In the genomic region with DNA sequence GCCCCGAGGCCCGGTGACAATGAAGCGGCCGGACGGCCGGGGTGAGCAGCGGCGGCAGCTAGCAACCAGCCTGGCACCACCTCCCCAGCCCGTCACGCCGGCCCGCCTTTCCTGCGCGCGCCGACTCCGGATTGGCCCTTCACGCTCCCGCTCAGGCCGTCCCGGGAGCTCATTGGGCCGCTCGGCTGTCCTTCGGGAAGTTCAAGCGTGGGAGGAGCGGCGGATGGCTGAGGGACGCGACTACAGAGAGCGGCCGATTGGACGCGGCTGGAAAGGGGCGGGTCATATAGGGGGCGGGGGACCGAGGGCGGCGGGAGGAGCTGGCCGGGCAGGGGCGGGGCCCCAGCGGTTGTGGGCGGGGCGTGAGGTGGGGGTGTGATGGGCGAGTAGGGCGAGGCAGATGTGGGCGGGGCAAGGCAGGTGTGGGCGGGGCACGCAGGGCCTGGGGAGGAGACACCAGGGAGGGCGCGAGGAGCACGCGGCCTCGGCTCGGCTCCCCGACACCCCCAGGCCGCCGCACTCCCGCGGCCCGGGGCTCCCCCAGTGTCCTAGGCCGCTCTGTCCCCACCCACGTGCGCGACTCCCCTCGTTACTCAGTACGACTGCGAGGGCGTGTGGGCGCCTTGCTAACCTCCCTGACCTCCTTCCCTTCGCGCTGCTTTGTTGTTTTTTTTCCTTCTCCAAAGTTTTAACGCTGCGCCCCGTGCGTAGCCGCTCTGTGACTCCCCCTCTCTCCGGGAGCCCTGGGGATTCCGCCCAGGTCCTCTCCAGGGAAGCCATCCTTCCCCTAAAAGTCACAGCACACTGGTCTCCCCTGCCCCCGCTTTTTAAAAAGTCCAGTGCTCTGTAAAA, we compare ENCODE assay signal across 1 cellular context.
TF ChIP-seq lines count a peak whose summit lies in the region.

TSS of gene CEP131 (minus strand) at position 60 of the 852 bp plus-strand sequence. CDS start 2,909 bp downstream, outside the sequence.

TF ChIP-seq in K562, 482 proteins besides CTCF, POLR2A, EP300 and RAD21 (continued from another document and continues in another):
- TF ChIP-seq, protein P1, sequence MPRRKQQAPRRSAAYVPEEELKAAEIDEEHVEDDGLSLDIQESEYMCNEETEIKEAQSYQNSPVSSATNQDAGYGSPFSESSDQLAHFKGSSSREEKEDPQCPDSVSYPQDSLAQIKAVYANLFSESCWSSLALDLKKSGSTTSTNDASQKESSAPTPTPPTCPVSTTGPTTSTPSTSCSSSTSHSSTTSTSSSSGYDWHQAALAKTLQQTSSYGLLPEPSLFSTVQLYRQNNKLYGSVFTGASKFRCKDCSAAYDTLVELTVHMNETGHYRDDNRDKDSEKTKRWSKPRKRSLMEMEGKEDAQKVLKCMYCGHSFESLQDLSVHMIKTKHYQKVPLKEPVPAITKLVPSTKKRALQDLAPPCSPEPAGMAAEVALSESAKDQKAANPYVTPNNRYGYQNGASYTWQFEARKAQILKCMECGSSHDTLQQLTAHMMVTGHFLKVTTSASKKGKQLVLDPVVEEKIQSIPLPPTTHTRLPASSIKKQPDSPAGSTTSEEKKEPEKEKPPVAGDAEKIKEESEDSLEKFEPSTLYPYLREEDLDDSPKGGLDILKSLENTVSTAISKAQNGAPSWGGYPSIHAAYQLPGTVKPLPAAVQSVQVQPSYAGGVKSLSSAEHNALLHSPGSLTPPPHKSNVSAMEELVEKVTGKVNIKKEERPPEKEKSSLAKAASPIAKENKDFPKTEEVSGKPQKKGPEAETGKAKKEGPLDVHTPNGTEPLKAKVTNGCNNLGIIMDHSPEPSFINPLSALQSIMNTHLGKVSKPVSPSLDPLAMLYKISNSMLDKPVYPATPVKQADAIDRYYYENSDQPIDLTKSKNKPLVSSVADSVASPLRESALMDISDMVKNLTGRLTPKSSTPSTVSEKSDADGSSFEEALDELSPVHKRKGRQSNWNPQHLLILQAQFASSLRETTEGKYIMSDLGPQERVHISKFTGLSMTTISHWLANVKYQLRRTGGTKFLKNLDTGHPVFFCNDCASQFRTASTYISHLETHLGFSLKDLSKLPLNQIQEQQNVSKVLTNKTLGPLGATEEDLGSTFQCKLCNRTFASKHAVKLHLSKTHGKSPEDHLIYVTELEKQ (CRISPR knock-in tag; IDR thresholded peaks at IDR 0.05): no peak
- no peak for TF ChIP-seq ZNF124 (CRISPR knock-in tag; IDR thresholded peaks at IDR 0.05)
- no peak for TF ChIP-seq GTF2F1 (IDR thresholded peaks at IDR 0.05; ENCODE audit: low read depth, low read length)
- no peak for TF ChIP-seq NFIC (IDR thresholded peaks at IDR 0.05)
- TF ChIP-seq PHTF2 (CRISPR knock-in tag; IDR thresholded peaks at IDR 0.05): no peak
- TF ChIP-seq, protein P2, sequence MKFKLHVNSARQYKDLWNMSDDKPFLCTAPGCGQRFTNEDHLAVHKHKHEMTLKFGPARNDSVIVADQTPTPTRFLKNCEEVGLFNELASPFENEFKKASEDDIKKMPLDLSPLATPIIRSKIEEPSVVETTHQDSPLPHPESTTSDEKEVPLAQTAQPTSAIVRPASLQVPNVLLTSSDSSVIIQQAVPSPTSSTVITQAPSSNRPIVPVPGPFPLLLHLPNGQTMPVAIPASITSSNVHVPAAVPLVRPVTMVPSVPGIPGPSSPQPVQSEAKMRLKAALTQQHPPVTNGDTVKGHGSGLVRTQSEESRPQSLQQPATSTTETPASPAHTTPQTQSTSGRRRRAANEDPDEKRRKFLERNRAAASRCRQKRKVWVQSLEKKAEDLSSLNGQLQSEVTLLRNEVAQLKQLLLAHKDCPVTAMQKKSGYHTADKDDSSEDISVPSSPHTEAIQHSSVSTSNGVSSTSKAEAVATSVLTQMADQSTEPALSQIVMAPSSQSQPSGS (CRISPR knock-in tag; IDR thresholded peaks at IDR 0.05): no peak
- peak; percentile 97 for TF ChIP-seq FOS (IDR thresholded peaks at IDR 0.05; ENCODE audit: extremely low read depth, insufficient read length)
- TF ChIP-seq E2F6 (IDR thresholded peaks at IDR 0.05; ENCODE audit: borderline replicate concordance in 1 of 2, extremely low read depth in 1 of 2, insufficient read depth in 1 of 2, insufficient read length in 1 of 2, low read depth in 1 of 2, low read length in 1 of 2, poor library complexity in 1 of 2, severe bottlenecking in 1 of 2): peak; percentile 96 to 98
- no peak for TF ChIP-seq ZNF609 (CRISPR knock-in tag; IDR thresholded peaks at IDR 0.05; ENCODE audit: borderline replicate concordance)
- no peak for TF ChIP-seq EHMT2 (IDR thresholded peaks at IDR 0.05)
- TF ChIP-seq, protein P3, sequence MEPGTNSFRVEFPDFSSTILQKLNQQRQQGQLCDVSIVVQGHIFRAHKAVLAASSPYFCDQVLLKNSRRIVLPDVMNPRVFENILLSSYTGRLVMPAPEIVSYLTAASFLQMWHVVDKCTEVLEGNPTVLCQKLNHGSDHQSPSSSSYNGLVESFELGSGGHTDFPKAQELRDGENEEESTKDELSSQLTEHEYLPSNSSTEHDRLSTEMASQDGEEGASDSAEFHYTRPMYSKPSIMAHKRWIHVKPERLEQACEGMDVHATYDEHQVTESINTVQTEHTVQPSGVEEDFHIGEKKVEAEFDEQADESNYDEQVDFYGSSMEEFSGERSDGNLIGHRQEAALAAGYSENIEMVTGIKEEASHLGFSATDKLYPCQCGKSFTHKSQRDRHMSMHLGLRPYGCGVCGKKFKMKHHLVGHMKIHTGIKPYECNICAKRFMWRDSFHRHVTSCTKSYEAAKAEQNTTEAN (CRISPR knock-in tag; IDR thresholded peaks at IDR 0.05): no peak
- no peak for TF ChIP-seq NFIX (CRISPR knock-in tag; IDR thresholded peaks at IDR 0.05; ENCODE audit: low read depth)
- no peak for TF ChIP-seq ARHGAP35 (IDR thresholded peaks at IDR 0.05; ENCODE audit: partially characterized antibody)
- peak; percentile 38; the same call in 1 of the 2 replicates for TF ChIP-seq BRD4 (IDR thresholded peaks at IDR 0.05)
- TF ChIP-seq, protein P4, sequence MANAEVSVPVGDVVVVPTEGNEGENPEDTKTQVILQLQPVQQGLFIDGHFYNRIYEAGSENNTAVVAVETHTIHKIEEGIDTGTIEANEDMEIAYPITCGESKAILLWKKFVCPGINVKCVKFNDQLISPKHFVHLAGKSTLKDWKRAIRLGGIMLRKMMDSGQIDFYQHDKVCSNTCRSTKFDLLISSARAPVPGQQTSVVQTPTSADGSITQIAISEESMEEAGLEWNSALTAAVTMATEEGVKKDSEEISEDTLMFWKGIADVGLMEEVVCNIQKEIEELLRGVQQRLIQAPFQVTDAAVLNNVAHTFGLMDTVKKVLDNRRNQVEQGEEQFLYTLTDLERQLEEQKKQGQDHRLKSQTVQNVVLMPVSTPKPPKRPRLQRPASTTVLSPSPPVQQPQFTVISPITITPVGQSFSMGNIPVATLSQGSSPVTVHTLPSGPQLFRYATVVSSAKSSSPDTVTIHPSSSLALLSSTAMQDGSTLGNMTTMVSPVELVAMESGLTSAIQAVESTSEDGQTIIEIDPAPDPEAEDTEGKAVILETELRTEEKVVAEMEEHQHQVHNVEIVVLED (CRISPR knock-in tag; IDR thresholded peaks at IDR 0.05): peak; percentile 70; the same call in 1 of the 2 replicates
- TF ChIP-seq ATF1 (CRISPR knock-in tag; IDR thresholded peaks at IDR 0.05): peak; percentile 58; the same call in 1 of the 2 replicates
- peak; percentile 91 for TF ChIP-seq ATF1 (tag; IDR thresholded peaks at IDR 0.05)
- TF ChIP-seq, protein P5, sequence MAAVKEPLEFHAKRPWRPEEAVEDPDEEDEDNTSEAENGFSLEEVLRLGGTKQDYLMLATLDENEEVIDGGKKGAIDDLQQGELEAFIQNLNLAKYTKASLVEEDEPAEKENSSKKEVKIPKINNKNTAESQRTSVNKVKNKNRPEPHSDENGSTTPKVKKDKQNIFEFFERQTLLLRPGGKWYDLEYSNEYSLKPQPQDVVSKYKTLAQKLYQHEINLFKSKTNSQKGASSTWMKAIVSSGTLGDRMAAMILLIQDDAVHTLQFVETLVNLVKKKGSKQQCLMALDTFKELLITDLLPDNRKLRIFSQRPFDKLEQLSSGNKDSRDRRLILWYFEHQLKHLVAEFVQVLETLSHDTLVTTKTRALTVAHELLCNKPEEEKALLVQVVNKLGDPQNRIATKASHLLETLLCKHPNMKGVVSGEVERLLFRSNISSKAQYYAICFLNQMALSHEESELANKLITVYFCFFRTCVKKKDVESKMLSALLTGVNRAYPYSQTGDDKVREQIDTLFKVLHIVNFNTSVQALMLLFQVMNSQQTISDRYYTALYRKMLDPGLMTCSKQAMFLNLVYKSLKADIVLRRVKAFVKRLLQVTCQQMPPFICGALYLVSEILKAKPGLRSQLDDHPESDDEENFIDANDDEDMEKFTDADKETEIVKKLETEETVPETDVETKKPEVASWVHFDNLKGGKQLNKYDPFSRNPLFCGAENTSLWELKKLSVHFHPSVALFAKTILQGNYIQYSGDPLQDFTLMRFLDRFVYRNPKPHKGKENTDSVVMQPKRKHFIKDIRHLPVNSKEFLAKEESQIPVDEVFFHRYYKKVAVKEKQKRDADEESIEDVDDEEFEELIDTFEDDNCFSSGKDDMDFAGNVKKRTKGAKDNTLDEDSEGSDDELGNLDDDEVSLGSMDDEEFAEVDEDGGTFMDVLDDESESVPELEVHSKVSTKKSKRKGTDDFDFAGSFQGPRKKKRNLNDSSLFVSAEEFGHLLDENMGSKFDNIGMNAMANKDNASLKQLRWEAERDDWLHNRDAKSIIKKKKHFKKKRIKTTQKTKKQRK (IDR thresholded peaks at IDR 0.05; ENCODE audit: borderline replicate concordance, low read depth, low read length): peak; percentile 89
- TF ChIP-seq ZNF347 (CRISPR knock-in tag; IDR thresholded peaks at IDR 0.05; ENCODE audit: low read depth): no peak
- no peak for TF ChIP-seq E4F1 (CRISPR knock-in tag; IDR thresholded peaks at IDR 0.05; ENCODE audit: borderline replicate concordance)
- no peak for TF ChIP-seq ZNF175 (CRISPR knock-in tag; IDR thresholded peaks at IDR 0.05; ENCODE audit: low read depth)
- TF ChIP-seq UBTF (IDR thresholded peaks at IDR 0.05; ENCODE audit: borderline replicate concordance in 1 of 2, low read depth in 2 of 2, low read length in 2 of 2): 0 out of 4 replicates have a peak, but pooled peaks of 1 of the 2 experiments have one; percentile 15
